ENCODE assay signal across 8 cellular contexts in the genomic region with DNA sequence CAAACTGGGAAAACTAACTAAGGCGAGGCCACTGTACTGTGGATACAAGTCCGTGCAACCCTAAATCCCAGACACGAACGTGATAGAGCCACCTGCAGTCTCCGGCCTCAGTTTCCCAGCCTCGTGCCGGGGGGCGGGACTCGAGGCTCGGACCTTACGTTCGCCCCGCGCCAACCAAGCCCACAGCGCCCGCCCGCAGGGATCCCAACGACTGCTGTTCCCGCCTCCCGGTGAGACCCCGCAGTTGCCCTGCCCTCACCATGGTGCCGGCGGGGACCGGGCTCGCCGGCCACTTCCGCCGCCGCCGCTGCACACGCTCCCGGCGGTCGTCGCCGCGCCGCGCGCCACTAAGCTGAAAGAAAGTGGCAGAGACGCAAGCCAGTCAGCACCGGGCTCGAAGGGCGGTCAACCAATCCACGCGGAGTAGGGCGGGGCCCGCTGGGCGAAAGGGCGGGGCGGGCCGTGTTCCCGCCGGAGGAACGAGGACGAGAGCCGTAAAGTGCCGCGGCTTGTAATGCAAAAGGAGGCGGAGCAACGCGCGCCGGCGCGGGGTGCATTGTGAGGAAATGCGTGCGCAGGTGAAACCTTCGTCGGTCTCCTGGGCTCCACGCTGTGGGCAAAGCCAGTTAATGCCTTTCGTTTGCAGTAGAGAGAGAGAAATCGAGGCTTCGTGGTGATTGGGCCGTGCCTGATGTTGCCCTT. TPM values are rescaled to one million over a fixed set of nuclear protein-coding genes. Genes with fewer than 3 reads are reported as not detected.
DNase-seq lines count a peak whose midpoint lies in the region; ATAC-seq and TF ChIP-seq lines count a peak whose summit lies in the region.

TSS of gene LSM4 (minus strand) at position 318 of the 702 bp plus-strand sequence. CDS start at position 262, 56 bp downstream.

- in situ Hi-C loops in KBM-7 (cut with MboI; ENCODE audit: low pct_unique_long_range_greater_than_20kb, low sequenced_read_pairs): no loop called here

- H3K4me3 ChIP-seq in PC-9 (peak within 1 kb of the TSS; percentile 76), epithelial cell of proximal tubule (ENCODE audit: low read depth, low read length) (peak within 1 kb of the TSS; percentile 93), mucosa of rectum (ENCODE audit: low read length in 2 of 2) (peak within 1 kb of the TSS; percentile 69 to 84)

- TF ChIP-seq CTCF in PC-9 (conservative IDR thresholded peaks at IDR 0.05) (no peak), epithelial cell of proximal tubule (conservative IDR thresholded peaks at IDR 0.05; ENCODE audit: low read depth, low read length) (peak; percentile 43)

- H4K20me1 ChIP-seq in PC-9 (ENCODE audit: insufficient read depth): no peaks in the 10 kb centered on the region; the same call in 1 of the 2 replicates

- peak within 1 kb of the TSS; percentile 85 to 96 for H3K9ac ChIP-seq in mucosa of rectum (ENCODE audit: low read depth in 1 of 2, low read length in 2 of 2)

- DNase-seq in DMS79 (lab: John Stamatoyannopoulos, UW): peak; percentile 96
- DNase-seq in KBM-7: peak; percentile 99
- peak; percentile 97 to 99 for DNase-seq in PC-9
- peak; percentile 99 for DNase-seq in activated T-cell treated with anti-CD3 and anti-CD28 coated beads, Interleukin-2, amount 50 U/mL, for 1 hour
- peak; percentile 56 for DNase-seq in epithelial cell of proximal tubule (ENCODE audit: low read depth)
- peak; percentile 99 for DNase-seq in stimulated activated CD8-positive, alpha-beta memory T cell treated with anti-CD3 and anti-CD28 coated beads, Interleukin-4, amount 100 ng/mL, for 48 hours

- peaks cover 49% of the 10 kb centered on the region for H3K79me2 ChIP-seq in PC-9 (ENCODE audit: low read depth)

- H2AFZ ChIP-seq in PC-9: peak within 1 kb of the TSS; percentile 82

- BruUV-seq in PC-9 (replicated peaks; lab: Mats Ljungman, UMichigan): no TSS peak

- peak within 1 kb of the TSS; percentile 94 for H3K4me2 ChIP-seq in PC-9

- POLR2A ChIA-PET in PC-9 (lab: Charles Lee; ENCODE audit: unreplicated experiment): interaction anchor here (0.6 to 1.9 kb wide), 8 partner anchors 18 to 290 kb away, joined by 3 to 28 read pairs (median 6); partner anchors contain the start of gene JUND

- ATAC-seq in GM21717 (IDR thresholded peaks at IDR 0.05; ENCODE audit: unreplicated experiment): peak; percentile 81

- H3F3A ChIP-seq in PC-9 (ENCODE audit: insufficient read depth, low read depth): peaks cover 42% of the 10 kb centered on the region; the same call in 1 of the 2 replicates

- H3K4me1 ChIP-seq in PC-9 (replicated peaks; ENCODE audit: insufficient read depth) (peaks cover 37% of the 10 kb centered on the region), mucosa of rectum (ENCODE audit: control insufficient read depth in 2 of 2, insufficient read depth in 2 of 2, low read length in 2 of 2) (peaks cover 47 to 53% of the 10 kb centered on the region in 2 donors)

- H3K9me3 ChIP-seq in PC-9 (ENCODE audit: insufficient read depth, low read depth): no peaks in the 10 kb centered on the region
- H3K9me3 ChIP-seq in mucosa of rectum (ENCODE audit: control insufficient read depth in 2 of 2, low read length in 2 of 2): no peaks in the 10 kb centered on the region

- peak within 1 kb of the TSS; percentile 84 for H3K27ac ChIP-seq in PC-9
- peak within 1 kb of the TSS; percentile 93 to 94 for H3K27ac ChIP-seq in mucosa of rectum (ENCODE audit: low read depth in 2 of 2, low read length in 2 of 2)

- CTCF ChIA-PET in PC-9 (lab: Charles Lee): interaction anchor here (0.6 to 1.8 kb wide), 7 partner anchors 36 to 975 kb away, joined by 3 to 10 read pairs (median 5); partner anchors contain the start of gene JUND

- H3K9me2 ChIP-seq in PC-9 (ENCODE audit: insufficient read depth): no peaks in the 10 kb centered on the region

- H3K27me3 ChIP-seq in PC-9 (ENCODE audit: insufficient read depth, low read depth) (no peaks in the 10 kb centered on the region), mucosa of rectum (ENCODE audit: control insufficient read depth in 2 of 2, insufficient read depth in 2 of 2, low read length in 2 of 2) (no peaks in the 10 kb centered on the region)

- H3K36me3 ChIP-seq in PC-9 (ENCODE audit: low read depth): no peaks in the 10 kb centered on the region; the same call in 1 of the 2 replicates
- no peaks in the 10 kb centered on the region for H3K36me3 ChIP-seq in mucosa of rectum (ENCODE audit: control insufficient read depth in 2 of 2, insufficient read depth in 2 of 2, low read length in 2 of 2)

- intact Hi-C loops in PC-9 (cut with micrococcal nuclease; ENCODE audit: unreplicated experiment): loop anchor here (1.0 to 2.0 kb wide), 2 partner anchors 18 to 44 kb away; no protein-coding TSS in a partner anchor

RNA-seq across cellular contexts. Expression of gene LSM4, which starts in this region (rescaled TPM):
- total RNA-seq in PC-9 (2021) (291 and 323 TPM in 2 replicates), epithelial cell of proximal tubule (490 and 620 TPM in 2 replicates)

Comparison
In these comparisons a context has a peak if more than half of its experiments do, and no peak if none do; other contexts are left out.
1. Peak in every context shown above with its lines: DNase-seq, ATAC-seq, H3K4me3 ChIP-seq and H3K27ac ChIP-seq.